In genomic region chr2:189149981-189150380, GRCh38 we compare ENCODE assay signal across 13 cellular contexts. TPM values are rescaled to one million over a fixed set of nuclear protein-coding genes. Genes with fewer than 3 reads are reported as not detected.
A peak's percentile ranks its signal among the peaks of the same experiment; 100 is the strongest.
DNase-seq lines count a peak whose midpoint lies in the region; ATAC-seq and TF ChIP-seq lines count a peak whose summit lies in the region.
"Had no signal": no experiment of that assay in that cellular context is flagged by ENCODE, and none has a peak within 500 bp of the region (broad histone marks: within the 10 kb centered on the region; RNA-seq: fewer than 3 reads in every experiment).

No MANE protein-coding gene starts in this region.

- H3K27me3 ChIP-seq in A673 (replicated peaks; ENCODE audit: insufficient read depth, low read depth, low read length, poor library complexity): no peaks in the 10 kb centered on the region
- H3K27me3 ChIP-seq in ascending aorta: no peaks in the 10 kb centered on the region
- H3K27me3 ChIP-seq: thyroid gland had no signal

- H3K9me3 ChIP-seq in A673 (ENCODE audit: low read depth, low read length, poor library complexity, severe bottlenecking): no peaks in the 10 kb centered on the region
- H3K9me3 ChIP-seq in ascending aorta: no peaks in the 10 kb centered on the region
- H3K9me3 ChIP-seq: thyroid gland had no signal

- H3K4me1 ChIP-seq in A673 (ENCODE audit: insufficient read depth, low read length, poor library complexity, severe bottlenecking) (peaks cover 55% of the 10 kb centered on the region), ascending aorta (peaks cover 5 to 28% of the 10 kb centered on the region in 2 donors)

- no peak for TF ChIP-seq CTCF in A673 (conservative IDR thresholded peaks at IDR 0.05; ENCODE audit: low read depth, low read length)
- no peak for TF ChIP-seq CTCF in ascending aorta (IDR thresholded peaks at IDR 0.05)

- H3K4me3 ChIP-seq in A673 (ENCODE audit: low read depth, low read length, poor library complexity, severe bottlenecking) (no peak overlapping the region), ascending aorta (no peak overlapping the region)
- H3K4me3 ChIP-seq: thyroid gland had no signal

- peak overlapping the region; percentile 5 for H3K27ac ChIP-seq in A673 (ENCODE audit: low read depth, low read length, poor library complexity, severe bottlenecking)
- H3K27ac ChIP-seq in ascending aorta: peak overlapping the region; percentile 38 to 51
- H3K27ac ChIP-seq: thyroid gland had no signal

- intact Hi-C loops in A673 (cut with micrococcal nuclease; ENCODE audit: unreplicated experiment) (no loop called here), ascending aorta (cut with DNase I) (no loop called here)

- BruUV-seq in A673 (replicated peaks; lab: Mats Ljungman, UMichigan): no TSS peak

- CTCF ChIA-PET in A673 (lab: Charles Lee): no interaction called here

- DNase-seq in A673 (ENCODE audit: low spot score): no peak
- peak; percentile 87 for DNase-seq in HCEC 1CT
- no peak for DNase-seq in ascending aorta (ENCODE audit: low spot score in 2 of 2)
- DNase-seq in left kidney (ENCODE audit: low read depth, low spot score): peak; percentile 17
- DNase-seq in NCI-H510A (lab: John Stamatoyannopoulos, UW): no peak
- no peak for DNase-seq in NCI-H524 (lab: John Stamatoyannopoulos, UW)
- no peak for DNase-seq in OCI-M2 (lab: John Stamatoyannopoulos, UW; ENCODE audit: unreplicated experiment)
- DNase-seq: activated CD4-positive, alpha-beta T cell treated with anti-CD3 and anti-CD28 coated beads for 36 hours; CD4-positive, CD25-positive, alpha-beta regulatory T cell; NCI-H1694 treated with DMSO at 0.1 percent for 48 hours; Right ventricle myocardium superior; thyroid gland had no signal

- H3K36me3 ChIP-seq in A673 (ENCODE audit: insufficient read depth, low read length, poor library complexity, severe bottlenecking): no peaks in the 10 kb centered on the region
- no peaks in the 10 kb centered on the region for H3K36me3 ChIP-seq in ascending aorta
- H3K36me3 ChIP-seq: thyroid gland had no signal

- no peak for ATAC-seq in GM19455 (IDR thresholded peaks at IDR 0.05; ENCODE audit: unreplicated experiment)
- ATAC-seq: activated CD4-positive, alpha-beta T cell treated with anti-CD3 and anti-CD28 coated beads for 36 hours had no signal

- POLR2A ChIA-PET in A673 (lab: Charles Lee; ENCODE audit: low non-redundant PET): no interaction called here

RNA-seq across cellular contexts. Expression of gene COL5A2, which starts 29.6 kb away (rescaled TPM):
- total RNA-seq in A673 (2021) (90.7 and 92.2 TPM in 2 replicates), ascending aorta (64.2 TPM)

Comparison
In these comparisons a context has a peak if more than half of its experiments do, and no peak if none do; other contexts are left out.
1. DNase-seq: peak in HCEC 1CT (single experiment) and left kidney (single experiment); none in A673 (single experiment), ascending aorta (0 of 2), NCI-H510A (single experiment), NCI-H524 (0 of 2) and OCI-M2 (single experiment).